ENCODE assay signal across 17 cellular contexts in the genomic region with DNA sequence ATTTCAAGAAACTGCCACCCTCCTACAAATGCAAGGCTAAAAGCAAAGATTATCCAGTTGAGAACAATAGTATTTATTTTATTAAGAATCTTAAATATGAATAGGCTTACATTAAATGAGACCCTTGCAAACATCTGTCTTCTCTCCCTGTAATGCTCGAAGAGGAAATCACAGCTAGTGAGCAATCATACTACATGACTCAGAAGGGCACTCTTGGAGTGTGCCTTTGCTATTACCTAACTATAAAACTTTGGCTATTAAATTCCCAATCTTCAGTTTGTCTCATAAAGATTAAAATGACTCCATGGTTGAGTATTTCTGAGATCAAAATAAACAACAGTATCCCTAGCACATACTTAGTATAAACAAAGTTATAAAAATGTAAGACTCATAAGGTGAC.
A peak's percentile ranks its signal among the peaks of the same experiment; 100 is the strongest.
DNase-seq lines count a peak whose midpoint lies in the region; ATAC-seq, FAIRE-seq and TF ChIP-seq lines count a peak whose summit lies in the region.
"Had no signal": no experiment of that assay in that cellular context is flagged by ENCODE, and none has a peak within 500 bp of the region (broad histone marks: within the 10 kb centered on the region; RNA-seq: fewer than 3 reads in every experiment).

No MANE protein-coding gene starts in this region.

- FAIRE-seq in bronchial epithelial cell (lab: Jason Lieb, UNC) (no peak), pancreas (lab: Jason Lieb, UNC) (no peak)
- FAIRE-seq: G401.6 had no signal

- intact Hi-C loops in cardiac septum (cut with DNase I) (no loop called here), pancreas (cut with DNase I) (no loop called here)

- H3K36me3 ChIP-seq in bronchial epithelial cell (ENCODE audit: control insufficient read depth, insufficient read depth, low read length) (no peaks in the 10 kb centered on the region), pancreas (no peaks in the 10 kb centered on the region)
- H3K36me3 ChIP-seq: BLaER1 treated with 17β-estradiol and CSF1 and Interleukin-3, amounts not matched to agents 10 nM and 100 nM; HAP-1 had no signal

- H3K27me3 ChIP-seq in bronchial epithelial cell (ENCODE audit: control insufficient read depth, insufficient read depth, low read length) (no peaks in the 10 kb centered on the region), pancreas (no peaks in the 10 kb centered on the region)
- H3K27me3 ChIP-seq: BLaER1 treated with 17β-estradiol and CSF1 and Interleukin-3, amounts not matched to agents 10 nM and 100 nM had no signal

- H3K4me3 ChIP-seq in bronchial epithelial cell (ENCODE audit: low read depth, low read length) (no peak overlapping the region), pancreas (no peak overlapping the region)
- H3K4me3 ChIP-seq: BLaER1 treated with 17β-estradiol and CSF1 and Interleukin-3, amounts not matched to agents 10 nM and 100 nM; HAP-1 had no signal

- no peak for TF ChIP-seq CTCF in bronchial epithelial cell (IDR thresholded peaks at IDR 0.05; ENCODE audit: insufficient read depth, low read length, severe bottlenecking)
- no peak for TF ChIP-seq CTCF in pancreas (IDR thresholded peaks at IDR 0.05)

- peak; percentile 25 for DNase-seq in H4 (ENCODE audit: low spot score)
- peak; percentile 1 for DNase-seq in M059J (ENCODE audit: low read depth)
- peak; percentile 3 for DNase-seq in bronchial epithelial cell (ENCODE audit: low read depth)
- DNase-seq in renal cortical epithelial cell (ENCODE audit: low read depth): peak; percentile 12
- DNase-seq in cardiac septum (ENCODE audit: low spot score): no peak
- no peak for DNase-seq in DMS153 (lab: John Stamatoyannopoulos, UW)
- no peak for DNase-seq in pancreas
- DNase-seq: DND-41, NCI-H1436, NCI-H1930, NCI-H226, NCI-H524 treated with DMSO at 0.1 percent for 48 hours had no signal

- 75 to 96% methylated on average over 1 of the region's 1 CpG for WGBS in pancreas, 2 donors

- no peaks in the 10 kb centered on the region for H3K9me3 ChIP-seq in pancreas
- H3K9me3 ChIP-seq: BLaER1 treated with 17β-estradiol and CSF1 and Interleukin-3, amounts not matched to agents 10 nM and 100 nM; HAP-1 had no signal

- H3K4me1 ChIP-seq in pancreas: no peaks in the 10 kb centered on the region
- H3K4me1 ChIP-seq: BLaER1 treated with 17β-estradiol and CSF1 and Interleukin-3, amounts not matched to agents 10 nM and 100 nM; HAP-1 had no signal

- H3K27ac ChIP-seq in pancreas: no peak overlapping the region
- H3K27ac ChIP-seq: BLaER1 treated with 17β-estradiol and CSF1 and Interleukin-3, amounts not matched to agents 10 nM and 100 nM; KMS-11 had no signal

- ATAC-seq in pancreas: no peak
- ATAC-seq: Right ventricle myocardium inferior had no signal

Comparison
In these comparisons a context has a peak if more than half of its experiments do, and no peak if none do; other contexts are left out.
1. DNase-seq: peak in H4 (single experiment), M059J (single experiment), bronchial epithelial cell (single experiment) and renal cortical epithelial cell (single experiment); none in cardiac septum (single experiment), DMS153 (single experiment) and pancreas (0 of 6).